ENCODE assay signal across 15 cellular contexts in genomic region chr19:40884187-40884931, GRCh38. TPM values are rescaled to one million over a fixed set of nuclear protein-coding genes. Genes with fewer than 3 reads are reported as not detected.
"Had no signal": no experiment of that assay in that cellular context is flagged by ENCODE, and none has a peak within 500 bp of the region (broad histone marks: within the 10 kb centered on the region; RNA-seq: fewer than 3 reads in every experiment).

No MANE protein-coding gene starts in this region.

RNA-seq across cellular contexts. Expression of gene CYP2A7, which starts 2.3 kb away (rescaled TPM):
- total RNA-seq: cerebellum, dermis blood vessel endothelial cell, esophagus mucosa, esophagus squamous epithelium, gastrocnemius medialis, glomerular endothelial cell, heart right ventricle, kidney epithelial cell, left cardiac atrium, left lung, left ventricle myocardium superior, mammary epithelial cell, mononuclear cell, myocyte had no signal
- polyA plus RNA-seq: heart right ventricle, keratinocyte, mammary epithelial cell had no signal

RNA-seq across cellular contexts. Expression of gene CYP2A6, which starts 34.1 kb away (rescaled TPM):
- total RNA-seq: cerebellum, dermis blood vessel endothelial cell, esophagus squamous epithelium, glomerular endothelial cell, heart right ventricle, kidney epithelial cell, left cardiac atrium, left ventricle myocardium superior, mammary epithelial cell, mononuclear cell, myocyte had no signal
- polyA plus RNA-seq: heart right ventricle, keratinocyte, mammary epithelial cell had no signal
